Comparison of ENCODE assay signal across 25 cellular contexts in genomic region chr2:11079131-11079824, GRCh38.
DNase-seq lines count a peak whose midpoint lies in the region; ATAC-seq and TF ChIP-seq lines count a peak whose summit lies in the region.
"Had no signal": no experiment of that assay in that cellular context is flagged by ENCODE, and none has a peak within 500 bp of the region (broad histone marks: within the 10 kb centered on the region; RNA-seq: fewer than 3 reads in every experiment).

No MANE protein-coding gene starts in this region.

- H3K4me3 Mint-ChIP-seq in endodermal cell: no peak overlapping the region
- no peak overlapping the region for H3K4me3 Mint-ChIP-seq in WTC11
- H3K4me3 Mint-ChIP-seq: activated CD4-positive, alpha-beta T cell treated with anti-CD3 and anti-CD28 coated beads, Interleukin-2, amount 10 ng/mL, durations not matched to agents 7 days and 5 days; activated naive CD8-positive, alpha-beta T cell treated with anti-CD3 and anti-CD28 coated beads for 36 hours; CD14-positive monocyte; naive thymus-derived CD8-positive, alpha-beta T cell; stimulated activated effector memory CD8-positive, alpha-beta T cell treated with anti-CD3 and anti-CD28 coated beads, Interleukin-12 subunit alpha, Interleukin-12 subunit beta, amount 100 ng/mL, for 72 hours; T-helper 2 cell treated with Interferon-gamma antibody and Interleukin-4, amounts not matched to agents 5 μg/mL and 100 μg/mL, for 36 hours had no signal

- H3K4me3 ChIP-seq in endodermal cell (ENCODE audit: low read length): no peak overlapping the region
- H3K4me3 ChIP-seq: dorsolateral prefrontal cortex, heart right ventricle, spleen, suprapubic skin, vagina had no signal

- H3K9me3 ChIP-seq in endodermal cell (ENCODE audit: control insufficient read depth, low read length): no peaks in the 10 kb centered on the region
- H3K9me3 ChIP-seq: heart right ventricle, spleen, suprapubic skin, vagina had no signal

- H3K9ac ChIP-seq in endodermal cell (ENCODE audit: extremely low read depth, low read length, poor library complexity, severe bottlenecking): no peak overlapping the region

- H3K36me3 Mint-ChIP-seq in endodermal cell (ENCODE audit: low read depth) (no peaks in the 10 kb centered on the region), WTC11 (no peaks in the 10 kb centered on the region)
- H3K36me3 Mint-ChIP-seq: activated naive CD8-positive, alpha-beta T cell treated with anti-CD3 and anti-CD28 coated beads for 36 hours; CD14-positive monocyte; naive thymus-derived CD8-positive, alpha-beta T cell; stimulated activated effector memory CD8-positive, alpha-beta T cell treated with anti-CD3 and anti-CD28 coated beads, Interleukin-12 subunit alpha, Interleukin-12 subunit beta, amount 100 ng/mL, for 72 hours had no signal

- ATAC-seq in WTC11: no peak
- ATAC-seq: HCT116; heart right ventricle; naive thymus-derived CD8-positive, alpha-beta T cell had no signal

- H3K27ac Mint-ChIP-seq in endodermal cell (no peak overlapping the region), WTC11 (no peak overlapping the region)
- H3K27ac Mint-ChIP-seq: activated naive CD8-positive, alpha-beta T cell treated with anti-CD3 and anti-CD28 coated beads for 36 hours; CD14-positive monocyte; stimulated activated effector memory CD8-positive, alpha-beta T cell treated with anti-CD3 and anti-CD28 coated beads, Interleukin-12 subunit alpha, Interleukin-12 subunit beta, amount 100 ng/mL, for 72 hours; T-helper 2 cell treated with Interferon-gamma antibody and Interleukin-4, amounts not matched to agents 5 μg/mL and 100 μg/mL, for 36 hours had no signal

- no peaks in the 10 kb centered on the region for H3K4me1 Mint-ChIP-seq in endodermal cell
- H3K4me1 Mint-ChIP-seq in WTC11: no peaks in the 10 kb centered on the region; the same call in 1 of the 2 replicates
- H3K4me1 Mint-ChIP-seq: activated CD4-positive, alpha-beta T cell treated with anti-CD3 and anti-CD28 coated beads, Interleukin-2, amount 10 ng/mL, durations not matched to agents 7 days and 5 days; activated naive CD8-positive, alpha-beta T cell treated with anti-CD3 and anti-CD28 coated beads for 36 hours; CD14-positive monocyte; naive thymus-derived CD8-positive, alpha-beta T cell; stimulated activated effector memory CD8-positive, alpha-beta T cell treated with anti-CD3 and anti-CD28 coated beads, Interleukin-12 subunit alpha, Interleukin-12 subunit beta, amount 100 ng/mL, for 72 hours had no signal

- TF ChIP-seq CTCF in endodermal cell (conservative IDR thresholded peaks at IDR 0.05) (no peak), WTC11 (IDR thresholded peaks at IDR 0.05) (no peak)

- H3K4me1 ChIP-seq in endodermal cell (ENCODE audit: control insufficient read depth, insufficient read depth, low read length): no peaks in the 10 kb centered on the region
- H3K4me1 ChIP-seq: heart right ventricle, suprapubic skin, vagina had no signal

- no peaks in the 10 kb centered on the region for H3K36me3 ChIP-seq in endodermal cell (ENCODE audit: control insufficient read depth, insufficient read depth, low read length)
- H3K36me3 ChIP-seq: heart right ventricle, spleen, suprapubic skin, vagina had no signal

- POLR2A ChIA-PET in WTC11 (lab: Charles Lee): no interaction called here

- CTCF ChIA-PET in WTC11 (lab: Charles Lee): interaction anchor here (0.7 kb wide), 1 partner anchor 8 kb away, joined by 3 read pairs; no protein-coding TSS in a partner anchor

- H3K27me3 Mint-ChIP-seq in endodermal cell (ENCODE audit: insufficient read depth) (no peaks in the 10 kb centered on the region), WTC11 (ENCODE audit: low read depth) (no peaks in the 10 kb centered on the region; the same call in 1 of the 2 replicates)

- no peaks in the 10 kb centered on the region for H3K27me3 ChIP-seq in endodermal cell (ENCODE audit: control insufficient read depth, insufficient read depth, low read length, poor library complexity, severe bottlenecking)
- H3K27me3 ChIP-seq: spleen, vagina had no signal

- 76 to 88% methylated on average over 5 to 8 of the region's 8 CpGs for WGBS in endodermal cell (ENCODE audit: insufficient coverage in 1 of 2, insufficient read length in 1 of 2), 2 experiments

- H3K9me3 Mint-ChIP-seq in endodermal cell (no peaks in the 10 kb centered on the region), WTC11 (peaks cover 6% of the 10 kb centered on the region)
- H3K9me3 Mint-ChIP-seq: activated CD4-positive, alpha-beta T cell treated with anti-CD3 and anti-CD28 coated beads, Interleukin-2, amount 10 ng/mL, durations not matched to agents 7 days and 5 days; activated naive CD8-positive, alpha-beta T cell treated with anti-CD3 and anti-CD28 coated beads for 36 hours; naive thymus-derived CD8-positive, alpha-beta T cell; stimulated activated effector memory CD8-positive, alpha-beta T cell treated with anti-CD3 and anti-CD28 coated beads, Interleukin-12 subunit alpha, Interleukin-12 subunit beta, amount 100 ng/mL, for 72 hours; T-helper 2 cell treated with Interferon-gamma antibody and Interleukin-4, amounts not matched to agents 5 μg/mL and 100 μg/mL, for 36 hours had no signal

- no peak overlapping the region for H3K27ac ChIP-seq in endodermal cell (ENCODE audit: low read depth, low read length)
- H3K27ac ChIP-seq: epithelial cell of prostate, heart right ventricle, suprapubic skin, vagina, VCaP had no signal

- DNase-seq in NCI-H1417 treated with DMSO at 0.1 percent for 48 hours (lab: John Stamatoyannopoulos, UW) (peak; percentile 74), NCI-H748 (lab: John Stamatoyannopoulos, UW; ENCODE audit: unreplicated experiment) (peak; percentile 89), endodermal cell (peak; percentile 24), myocyte (ENCODE audit: low read depth) (peak; percentile 82), WTC11 (ENCODE audit: low spot score) (no peak), NK-92 (lab: John Stamatoyannopoulos, UW; ENCODE audit: unreplicated experiment) (no peak), HUDEP-2 (lab: John Stamatoyannopoulos, UW; ENCODE audit: unreplicated experiment in 76 of 76) (no peak)
- DNase-seq: activated CD4-positive, alpha-beta T cell treated with anti-CD3 and anti-CD28 coated beads, Interleukin-2, amount 10 ng/mL, durations not matched to agents 7 days and 5 days; activated naive CD8-positive, alpha-beta T cell treated with anti-CD3 and anti-CD28 coated beads for 36 hours; dorsolateral prefrontal cortex; heart right ventricle; mesendoderm; naive thymus-derived CD8-positive, alpha-beta T cell; NCI-H1092 treated with DMSO at 0.1 percent for 48 hours; NCI-H446 treated with DMSO at 0.1 percent for 48 hours; spleen; stimulated activated CD4-positive, alpha-beta T cell treated with anti-CD3 and anti-CD28 coated beads, Interleukin-2, amount 100 ng/mL, for 48 hours had no signal

TF ChIP-seq in WTC11, 78 proteins besides CTCF, POLR2A, EP300 and RAD21 (continues in another document):
- TF ChIP-seq NR2C2 (CRISPR knock-in tag; IDR thresholded peaks at IDR 0.05) (no peak), E2F4 (CRISPR knock-in tag; IDR thresholded peaks at IDR 0.05; ENCODE audit: borderline replicate concordance, low read depth) (no peak), GRHL2 (CRISPR knock-in tag; IDR thresholded peaks at IDR 0.05; ENCODE audit: insufficient replicate concordance, severe bottlenecking) (no peak), E2F1 (CRISPR knock-in tag; IDR thresholded peaks at IDR 0.05) (no peak), AFF4 (CRISPR knock-in tag; IDR thresholded peaks at IDR 0.05; ENCODE audit: borderline replicate concordance) (no peak)

Comparison
In these comparisons a context has a peak if more than half of its experiments do, and no peak if none do; other contexts are left out.
1. DNase-seq: peak in NCI-H1417 treated with DMSO at 0.1 percent for 48 hours (single experiment), NCI-H748 (single experiment), endodermal cell (single experiment) and myocyte (single experiment); none in WTC11 (single experiment), NK-92 (single experiment) and HUDEP-2 (0 of 76).